Comparison of ENCODE assay signal across 8 cellular contexts in genomic region chr19:6279931-6280591, GRCh38. TPM values are rescaled to one million over a fixed set of nuclear protein-coding genes. Genes with fewer than 3 reads are reported as not detected.
DNase-seq lines count a peak whose midpoint lies in the region; ATAC-seq, FAIRE-seq and TF ChIP-seq lines count a peak whose summit lies in the region.

Gene MLLT1 (minus strand): TSS chr19:6279975. CDS start chr19:6279784, 191 bp downstream.

- peak within 1 kb of the TSS; percentile 84 for H3K4me2 ChIP-seq in IMR-90 (ENCODE audit: low read depth, low read length)

- FAIRE-seq in D721Med (lab: Jason Lieb, UNC) = no peak

- H3K4me3 ChIP-seq in IMR-90 (ENCODE audit: insufficient read depth, low read depth, low read length) = peak within 1 kb of the TSS; percentile 76
- H3K4me3 ChIP-seq in epithelial cell of esophagus (ENCODE audit: low read length) = peak within 1 kb of the TSS; percentile 81
- H3K4me3 ChIP-seq in mucosa of descending colon = peak within 1 kb of the TSS; percentile 59

- H3K9me3 ChIP-seq in IMR-90 (ENCODE audit: control insufficient read depth, insufficient read depth, low read length) = no peaks in the 10 kb centered on the region
- no peaks in the 10 kb centered on the region for H3K9me3 ChIP-seq in mucosa of descending colon

- H2AK9ac ChIP-seq in IMR-90 (replicated peaks; ENCODE audit: low read depth, low read length, poor library complexity) = peak within 1 kb of the TSS; percentile 75

- CTCF ChIA-PET in IMR-90 (lab: Yijun Ruan, JAX) = no interaction called here

- H3K4me1 ChIP-seq in IMR-90 (ENCODE audit: control insufficient read depth, insufficient read depth, low read length) (peaks cover 25% of the 10 kb centered on the region), mucosa of descending colon (ENCODE audit: low read depth) (peaks cover 25% of the 10 kb centered on the region)

- ATAC-seq in GM21447 (IDR thresholded peaks at IDR 0.05; ENCODE audit: unreplicated experiment) = peak; percentile 79
- peak; percentile 98 for ATAC-seq in IMR-90 (ENCODE audit: low read depth)
- ATAC-seq in mucosa of descending colon = peak; percentile 98

- peak within 1 kb of the TSS; percentile 88 for H3K14ac ChIP-seq in IMR-90 (replicated peaks; ENCODE audit: low read depth, low read length)

- no peak within 1 kb of the TSS for H3K18ac ChIP-seq in IMR-90 (ENCODE audit: low read depth, low read length)

- peaks cover 37% of the 10 kb centered on the region for H4K20me1 ChIP-seq in IMR-90 (ENCODE audit: insufficient read depth, low read length)

- dilution Hi-C loops in IMR-90 (cut with HindIII; ENCODE audit: low sequenced_read_pairs, unreplicated experiment) = no loop called here

- H4K5ac ChIP-seq in IMR-90 (ENCODE audit: low read depth, low read length) = peak within 1 kb of the TSS; percentile 22; the same call in 1 of the 2 replicates

- no peak for TF ChIP-seq POLR2A in IMR-90 (IDR thresholded peaks at IDR 0.05; ENCODE audit: low read depth, low read length)

- H3K79me1 ChIP-seq in IMR-90 (ENCODE audit: low read depth in 1 of 2, low read length in 2 of 2) = peaks cover 18 to 43% of the 10 kb centered on the region in 2 experiments

- H2BK120ac ChIP-seq in IMR-90 (ENCODE audit: low read depth, low read length) = peak within 1 kb of the TSS; percentile 27; the same call in 1 of the 2 replicates

- peak within 1 kb of the TSS; percentile 32 for H4K91ac ChIP-seq in IMR-90 (ENCODE audit: insufficient read depth, low read depth, low read length)

- WGBS in IMR-90 (ENCODE audit: extremely low coverage in 2 of 2, insufficient read length in 1 of 2), 2 experiments = 0% methylated on average over 1 of the region's 66 CpGs; no CpG with 5 or more reads in 1 of the 2 experiments

- peak within 1 kb of the TSS in 1 of 2 experiments; percentile 57; a peak in 3 of 4 replicates for H4K8ac ChIP-seq in IMR-90 (ENCODE audit: low read depth in 2 of 2, low read length in 2 of 2)

- TF ChIP-seq CTCF in D721Med (IDR thresholded peaks at IDR 0.05; ENCODE audit: insufficient read depth, missing control alignments) = peak; percentile 48
- TF ChIP-seq CTCF in IMR-90 (conservative IDR thresholded peaks at IDR 0.05; ENCODE audit: low read depth, low read length) = peak; percentile 73
- peak; percentile 38 for TF ChIP-seq CTCF in epithelial cell of esophagus (IDR thresholded peaks at IDR 0.05; ENCODE audit: insufficient read depth, low read depth, low read length, missing control alignments)
- TF ChIP-seq CTCF in mucosa of descending colon (IDR thresholded peaks at IDR 0.05) = peak; percentile 73

- H3K9me1 ChIP-seq in IMR-90 (ENCODE audit: insufficient read depth, low read length) = peaks cover 27% of the 10 kb centered on the region

- intact Hi-C loops in IMR-90 (cut with micrococcal nuclease) (loop anchor here (5.0 kb wide), 1 partner anchor 63 kb away; no protein-coding TSS in a partner anchor), mucosa of descending colon (cut with DNase I, micrococcal nuclease) (no loop called here)

- in situ Hi-C loops in IMR-90 (cut with MboI; ENCODE audit: low sequenced_read_pairs) = loop anchor here (10.0 kb wide), 1 partner anchor 55 kb away; no protein-coding TSS in a partner anchor

- H3K27ac ChIP-seq in IMR-90 (ENCODE audit: insufficient read depth, low read length) = peak within 1 kb of the TSS; percentile 62

- H3K36me3 ChIP-seq in IMR-90 (ENCODE audit: control insufficient read depth, insufficient read depth, low read length) (peaks cover 3% of the 10 kb centered on the region; the same call in 1 of the 2 replicates), mucosa of descending colon (ENCODE audit: low read depth) (no peaks in the 10 kb centered on the region)

- H2AK5ac ChIP-seq in IMR-90 (ENCODE audit: low read depth, low read length) = peak within 1 kb of the TSS; percentile 9

- DNase-seq in D721Med (ENCODE audit: insufficient read length, low spot score) (peak; percentile 99), IMR-90 (peak; percentile 96), OCI-M1 (lab: John Stamatoyannopoulos, UW) (peak; percentile 94), activated T-cell treated with anti-CD3 and anti-CD28 coated beads for 24 hours (ENCODE audit: low read depth) (peak; percentile 96), epithelial cell of esophagus (ENCODE audit: low read depth) (peak; percentile 98), mucosa of descending colon (peak; percentile 96 to 99 (median 98))
- DNase-seq in stimulated activated CD8-positive, alpha-beta memory T cell treated with anti-CD3 and anti-CD28 coated beads, Interleukin-4, amount 100 ng/mL, for 1 hour (ENCODE audit: low read depth in 2 of 2, low spot score in 1 of 2) = peak; percentile 73 to 88

- H3K4ac ChIP-seq in IMR-90 (ENCODE audit: low read depth, low read length) = peak within 1 kb of the TSS; percentile 52

- H2BK5ac ChIP-seq in IMR-90 (ENCODE audit: low read depth, low read length, poor library complexity, severe bottlenecking) = peak within 1 kb of the TSS; percentile 35

- POLR2A ChIA-PET in IMR-90 (lab: Charles Lee; ENCODE audit: unreplicated experiment) = no interaction called here

- no peak within 1 kb of the TSS for H2BK15ac ChIP-seq in IMR-90 (ENCODE audit: low read depth, low read length)

- peak within 1 kb of the TSS; percentile 85 for H2AFZ ChIP-seq in IMR-90 (replicated peaks; ENCODE audit: low read length, poor library complexity)

- TF ChIP-seq RAD21 in IMR-90 (IDR thresholded peaks at IDR 0.05; ENCODE audit: low read length) = peak; percentile 57

- peak within 1 kb of the TSS; percentile 88 for H3K9ac ChIP-seq in IMR-90 (ENCODE audit: low read depth, low read length)

- H2BK20ac ChIP-seq in IMR-90 (ENCODE audit: low read depth, low read length) = no peak within 1 kb of the TSS

- no TSS peak for BruUV-seq in IMR-90 (replicated peaks; lab: Mats Ljungman, UMichigan)

- H3K56ac ChIP-seq in IMR-90 (ENCODE audit: extremely low read depth, insufficient read depth, low read length) = peak within 1 kb of the TSS; percentile 43

- H3K23ac ChIP-seq in IMR-90 (ENCODE audit: low read depth, low read length) = peak within 1 kb of the TSS; percentile 90

- no peaks in the 10 kb centered on the region for H3K27me3 ChIP-seq in IMR-90 (ENCODE audit: control insufficient read depth, insufficient read depth, low read length)

TF ChIP-seq in IMR-90, 13 proteins besides CTCF, POLR2A, EP300 and RAD21:
- peak; percentile 99 for TF ChIP-seq MAZ (IDR thresholded peaks at IDR 0.05; ENCODE audit: borderline replicate concordance, low read depth, low read length)
- TF ChIP-seq BHLHE40 (IDR thresholded peaks at IDR 0.05; ENCODE audit: low read depth, low read length) = peak; percentile 99
- peak; percentile 78 for TF ChIP-seq USF2 (IDR thresholded peaks at IDR 0.05; ENCODE audit: low read depth, low read length)
- no peak for TF ChIP-seq RFX5 (IDR thresholded peaks at IDR 0.05; ENCODE audit: low read depth, low read length)
- peak; percentile 76 for TF ChIP-seq RCOR1 (IDR thresholded peaks at IDR 0.05; ENCODE audit: insufficient replicate concordance, low read length)
- TF ChIP-seq FOS (IDR thresholded peaks at IDR 0.05; ENCODE audit: low read depth, low read length) = peak; percentile 49; the same call in 1 of the 2 replicates
- no peak for TF ChIP-seq CEBPB (IDR thresholded peaks at IDR 0.05; ENCODE audit: low read depth, low read length)
- TF ChIP-seq SMC3 (IDR thresholded peaks at IDR 0.05; ENCODE audit: low read depth, low read length) = peak; percentile 42; the same call in 1 of the 2 replicates
- peak; percentile 93 for TF ChIP-seq MXI1 (IDR thresholded peaks at IDR 0.05; ENCODE audit: borderline replicate concordance, low read depth, low read length)
- no peak for TF ChIP-seq MAFK (IDR thresholded peaks at IDR 0.05; ENCODE audit: low read depth, low read length)

RNA-seq across cellular contexts. Expression of gene MLLT1, which starts in this region (rescaled TPM):
- 1.3 and 1.7 TPM in 2 replicates for total RNA-seq in IMR-90 (2012; rRNA removed)
- 30.6 and 45.4 TPM in 2 replicates for polyA plus RNA-seq in IMR-90 (2012; rRNA removed)
- 19.2 and 30.8 TPM in 2 replicates for polyA plus RNA-seq in IMR-90 (2012; cell fraction: cytosol; rRNA removed)
- polyA plus RNA-seq in IMR-90 (2012; cell fraction: nucleus; rRNA removed; ENCODE audit: low replicate concordance) = 39.7 and 78.9 TPM in 2 replicates
- total RNA-seq in mucosa of descending colon = 10 to 100 TPM; 32.5 to 75.3 (median 33.7) TPM

Comparison
In these comparisons a context has a peak if more than half of its experiments do, and no peak if none do; other contexts are left out.
1. Peak in every context shown above with its lines: DNase-seq, ATAC-seq, H3K4me3 ChIP-seq and H3K27ac ChIP-seq.
2. RNA of gene MLLT1 (total RNA-seq): 32.5 to 75.3 TPM in mucosa of descending colon; 1.3 to 1.7 TPM in IMR-90; every median in the first group is over 10 times any median in the second.